12 cellular contexts compared by ENCODE assay signal in the genomic region with DNA sequence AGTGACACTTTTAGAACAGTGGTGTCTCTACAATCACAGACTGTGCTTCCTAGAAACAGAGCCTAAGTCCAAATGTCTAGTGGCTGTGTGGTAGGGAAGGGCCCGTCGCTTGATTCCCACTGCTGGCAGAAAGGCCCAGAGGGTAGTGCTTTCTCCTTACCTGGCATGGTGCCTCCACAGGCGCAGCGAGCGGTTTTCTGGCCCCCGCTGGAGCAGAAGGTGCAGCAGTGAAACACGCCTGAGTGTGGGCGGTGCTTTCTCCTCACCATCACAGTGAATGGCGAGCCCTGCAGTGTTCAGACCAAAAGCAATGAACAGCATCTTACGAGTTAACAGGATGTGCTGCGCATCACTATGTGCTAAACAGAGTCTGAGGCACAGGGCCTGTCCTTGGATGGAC.
"Had no signal": no experiment of that assay in that cellular context is flagged by ENCODE, and none has a peak within 500 bp of the region (broad histone marks: within the 10 kb centered on the region; RNA-seq: fewer than 3 reads in every experiment).

No MANE protein-coding gene starts in this region.

- ATAC-seq: effector memory CD8-positive, alpha-beta T cell; heart left ventricle had no signal

- H3K9me3 Mint-ChIP-seq: activated B cell treated with CpG ODN at 0.5 μM for 24 hours; activated CD4-positive, alpha-beta T cell treated with anti-CD3 and anti-CD28 coated beads, Interleukin-2, amount 10 ng/mL, durations not matched to agents 24 days and 14 days; dendritic cell treated with granulocyte-macrophage colony-stimulating factor and Interleukin-4, amounts not matched to agents 40 ng/mL and 50 ng/mL, for 4 days; effector memory CD8-positive, alpha-beta T cell; immature natural killer cell had no signal

- DNase-seq: activated B cell treated with CpG ODN at 0.5 μM for 24 hours; activated CD4-positive, alpha-beta T cell treated with anti-CD3 and anti-CD28 coated beads, Interleukin-2, amount 10 ng/mL, durations not matched to agents 24 days and 14 days; activated CD8-positive, alpha-beta memory T cell treated with anti-CD3 and anti-CD28 coated beads, Interleukin-2, amount 50 U/mL, for 48 hours; cerebellar nuclear complex; effector memory CD8-positive, alpha-beta T cell; foreskin melanocyte; heart left ventricle; immature natural killer cell; ovary; stimulated activated CD4-positive, alpha-beta T cell treated with anti-CD3 and anti-CD28 coated beads, Interleukin-1b, Interleukin-23, amount 100 ng/mL, for 48 hours; T-helper 2 cell had no signal

- H3K27me3 Mint-ChIP-seq: activated B cell treated with CpG ODN at 0.5 μM for 24 hours; activated CD4-positive, alpha-beta T cell treated with anti-CD3 and anti-CD28 coated beads, Interleukin-2, amount 10 ng/mL, durations not matched to agents 24 days and 14 days; dendritic cell treated with granulocyte-macrophage colony-stimulating factor and Interleukin-4, amounts not matched to agents 40 ng/mL and 50 ng/mL, for 4 days; effector memory CD8-positive, alpha-beta T cell had no signal

- H3K4me1 Mint-ChIP-seq: immature natural killer cell had no signal

- H3K27ac Mint-ChIP-seq: activated B cell treated with CpG ODN at 0.5 μM for 24 hours; activated CD4-positive, alpha-beta T cell treated with anti-CD3 and anti-CD28 coated beads, Interleukin-2, amount 10 ng/mL, durations not matched to agents 24 days and 14 days; dendritic cell treated with granulocyte-macrophage colony-stimulating factor and Interleukin-4, amounts not matched to agents 40 ng/mL and 50 ng/mL, for 4 days; effector memory CD8-positive, alpha-beta T cell; immature natural killer cell had no signal

- H3K4me3 Mint-ChIP-seq: activated B cell treated with CpG ODN at 0.5 μM for 24 hours; activated CD4-positive, alpha-beta T cell treated with anti-CD3 and anti-CD28 coated beads, Interleukin-2, amount 10 ng/mL, durations not matched to agents 24 days and 14 days; dendritic cell treated with granulocyte-macrophage colony-stimulating factor and Interleukin-4, amounts not matched to agents 40 ng/mL and 50 ng/mL, for 4 days; effector memory CD8-positive, alpha-beta T cell; immature natural killer cell had no signal
